1 cellular context compared by ENCODE assay signal in genomic region chr2:186950694-186951093, GRCh38.
TF ChIP-seq lines count a peak whose summit lies in the region.

No MANE protein-coding gene starts in this region.

TF ChIP-seq in HCT116, 20 proteins besides CTCF, POLR2A, EP300 and RAD21 (continued from another document):
- TF ChIP-seq, protein P1, sequence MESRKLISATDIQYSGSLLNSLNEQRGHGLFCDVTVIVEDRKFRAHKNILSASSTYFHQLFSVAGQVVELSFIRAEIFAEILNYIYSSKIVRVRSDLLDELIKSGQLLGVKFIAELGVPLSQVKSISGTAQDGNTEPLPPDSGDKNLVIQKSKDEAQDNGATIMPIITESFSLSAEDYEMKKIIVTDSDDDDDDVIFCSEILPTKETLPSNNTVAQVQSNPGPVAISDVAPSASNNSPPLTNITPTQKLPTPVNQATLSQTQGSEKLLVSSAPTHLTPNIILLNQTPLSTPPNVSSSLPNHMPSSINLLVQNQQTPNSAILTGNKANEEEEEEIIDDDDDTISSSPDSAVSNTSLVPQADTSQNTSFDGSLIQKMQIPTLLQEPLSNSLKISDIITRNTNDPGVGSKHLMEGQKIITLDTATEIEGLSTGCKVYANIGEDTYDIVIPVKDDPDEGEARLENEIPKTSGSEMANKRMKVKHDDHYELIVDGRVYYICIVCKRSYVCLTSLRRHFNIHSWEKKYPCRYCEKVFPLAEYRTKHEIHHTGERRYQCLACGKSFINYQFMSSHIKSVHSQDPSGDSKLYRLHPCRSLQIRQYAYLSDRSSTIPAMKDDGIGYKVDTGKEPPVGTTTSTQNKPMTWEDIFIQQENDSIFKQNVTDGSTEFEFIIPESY (IDR thresholded peaks at IDR 0.05; ENCODE audit: extremely low read depth, insufficient replicate concordance, low read length) = no peak
- TF ChIP-seq CBX3 (IDR thresholded peaks at IDR 0.05; ENCODE audit: low read depth) = no peak
- TF ChIP-seq CEBPB (IDR thresholded peaks at IDR 0.05; ENCODE audit: low read depth) = no peak
- TF ChIP-seq TCF7L2 (IDR thresholded peaks at IDR 0.05; ENCODE audit: borderline replicate concordance, extremely low read depth, insufficient read depth, insufficient read length) = no peak
- TF ChIP-seq JUND (IDR thresholded peaks at IDR 0.05) = no peak
- no peak for TF ChIP-seq REST (IDR thresholded peaks at IDR 0.05; ENCODE audit: low read depth)
- TF ChIP-seq SRF (IDR thresholded peaks at IDR 0.05; ENCODE audit: low read depth) = no peak
- no peak for TF ChIP-seq EZH2phosphoT487 (IDR thresholded peaks at IDR 0.05; ENCODE audit: borderline replicate concordance)
- TF ChIP-seq ZFX (IDR thresholded peaks at IDR 0.05) = no peak
- TF ChIP-seq ZNF274 (IDR thresholded peaks at IDR 0.05; ENCODE audit: low read depth, low read length) = no peak
